16 cellular contexts compared by ENCODE assay signal in genomic region chr17:57708401-57708800, GRCh38. TPM values are rescaled to one million over a fixed set of nuclear protein-coding genes. Genes with fewer than 3 reads are reported as not detected.
DNase-seq lines count a peak whose midpoint lies in the region; ATAC-seq, FAIRE-seq and TF ChIP-seq lines count a peak whose summit lies in the region.
"Had no signal": no experiment of that assay in that cellular context is flagged by ENCODE, and none has a peak within 500 bp of the region (broad histone marks: within the 10 kb centered on the region; RNA-seq: fewer than 3 reads in every experiment).

No MANE protein-coding gene starts in this region.

- DNase-seq in heart left ventricle, result no peak
- DNase-seq in Right ventricle myocardium inferior (ENCODE audit: missing footprints), result no peak
- no peak for DNase-seq in Panc1 (ENCODE audit: low read depth, low spot score)
- DNase-seq in iPS-NIHi11 (ENCODE audit: low spot score), result peak; percentile 43
- no peak for DNase-seq in urothelium cell line (ENCODE audit: low spot score)
- no peak for DNase-seq in SIG-M5 treated with dmso at 0.1 percent for 504 hours (lab: John Stamatoyannopoulos, UW; ENCODE audit: unreplicated experiment)
- no peak for DNase-seq in activated CD4-positive, CD25-positive, alpha-beta regulatory T cell (lab: John Stamatoyannopoulos, UW)
- DNase-seq: activated gamma-delta T cell; central memory CD4-positive, alpha-beta T cell; GDM1; NCI-H187 treated with DMSO at 0.1 percent for 48 hours had no signal

- intact Hi-C loops in heart left ventricle (cut with DNase I) (no loop called here), Right ventricle myocardium inferior (cut with DNase I) (no loop called here), Panc1 (cut with micrococcal nuclease; ENCODE audit: unreplicated experiment) (no loop called here)

- H3K4me3 ChIP-seq in heart left ventricle (no peak overlapping the region), Panc1 (ENCODE audit: low read depth in 2 of 2, low read length in 2 of 2) (no peak overlapping the region)
- H3K4me3 ChIP-seq: testis had no signal

- no peak for TF ChIP-seq POLR2A in heart left ventricle (IDR thresholded peaks at IDR 0.05)

- 30 to 46% (median 38%) methylated on average over 2 of the region's 2 CpGs for WGBS in heart left ventricle, 4 donors

- H3K36me3 ChIP-seq in heart left ventricle (no peaks in the 10 kb centered on the region), Panc1 (ENCODE audit: control insufficient read depth, insufficient read depth, low read length) (no peaks in the 10 kb centered on the region)

- TF ChIP-seq CTCF in heart left ventricle (IDR thresholded peaks at IDR 0.05), result no peak
- no peak for TF ChIP-seq CTCF in Panc1 (IDR thresholded peaks at IDR 0.05)

- BruUV-seq in Panc1 (replicated peaks; lab: Mats Ljungman, UMichigan), result no TSS peak

- ATAC-seq in heart left ventricle (peak in 3 of 4 donors; percentile 28 to 69 (median 62)), Right ventricle myocardium inferior (no peak), Panc1 (peak; percentile 74), GM19467 (IDR thresholded peaks at IDR 0.05; ENCODE audit: unreplicated experiment) (no peak)

- H3K9me3 ChIP-seq in heart left ventricle (no peaks in the 10 kb centered on the region), Panc1 (ENCODE audit: control insufficient read depth, insufficient read depth, low read depth, low read length) (no peaks in the 10 kb centered on the region)
- H3K9me3 ChIP-seq: testis had no signal

- CTCF ChIA-PET in Panc1 (lab: Charles Lee), result interaction anchor here (0.7 kb wide), 1 partner anchor 149 kb away, joined by 3 read pairs; no protein-coding TSS in a partner anchor

- H3K27ac ChIP-seq in heart left ventricle (peak overlapping the region in 5 of 12 donors; percentile 9 to 50 (median 30)), Panc1 (ENCODE audit: low read length) (no peak overlapping the region)
- H3K27ac ChIP-seq: testis had no signal

- POLR2A ChIA-PET in Panc1 (lab: Charles Lee), result no interaction called here

- H3K27me3 ChIP-seq in heart left ventricle, result peaks cover 0 to 5% (median 0%) of the 10 kb centered on the region in 9 donors
- H3K27me3 ChIP-seq in Panc1 (ENCODE audit: control insufficient read depth, insufficient read depth, low read length), result peaks cover 30% of the 10 kb centered on the region
- H3K27me3 ChIP-seq: testis had no signal

- FAIRE-seq in urothelium cell line (lab: Jason Lieb, UNC), result peak; percentile 58

- in situ Hi-C loops in Panc1 (cut with HindIII; ENCODE audit: low pct_unique_long_range_greater_than_20kb, low sequenced_read_pairs), result no loop called here

- peaks cover 0 to 13% (median 5%) of the 10 kb centered on the region in 12 donors for H3K4me1 ChIP-seq in heart left ventricle
- H3K4me1 ChIP-seq in Panc1 (ENCODE audit: control insufficient read depth, insufficient read depth, low read length), result no peaks in the 10 kb centered on the region

RNA-seq across cellular contexts. Expression of gene CCDC182, which starts 36.7 kb away (rescaled TPM):
- not detected for total RNA-seq in heart left ventricle
- not detected for polyA plus RNA-seq in heart left ventricle
- not detected for total RNA-seq in Right ventricle myocardium inferior
- total RNA-seq in Panc1 (2021; ENCODE audit: unreplicated experiment), result not detected
- not detected for polyA plus RNA-seq in Panc1 (2012; ENCODE audit: insufficient read length)
- total RNA-seq: fibroblast of lung, left lobe of liver, pulmonary artery endothelial cell had no signal
- polyA plus RNA-seq: fibroblast of lung had no signal

Comparison
In these comparisons a context has a peak if more than half of its experiments do, and no peak if none do; other contexts are left out.
1. ATAC-seq: peak in heart left ventricle (3 of 4) and Panc1 (single experiment); none in Right ventricle myocardium inferior (single experiment) and GM19467 (single experiment).